11 cellular contexts compared by ENCODE assay signal in the genomic region with DNA sequence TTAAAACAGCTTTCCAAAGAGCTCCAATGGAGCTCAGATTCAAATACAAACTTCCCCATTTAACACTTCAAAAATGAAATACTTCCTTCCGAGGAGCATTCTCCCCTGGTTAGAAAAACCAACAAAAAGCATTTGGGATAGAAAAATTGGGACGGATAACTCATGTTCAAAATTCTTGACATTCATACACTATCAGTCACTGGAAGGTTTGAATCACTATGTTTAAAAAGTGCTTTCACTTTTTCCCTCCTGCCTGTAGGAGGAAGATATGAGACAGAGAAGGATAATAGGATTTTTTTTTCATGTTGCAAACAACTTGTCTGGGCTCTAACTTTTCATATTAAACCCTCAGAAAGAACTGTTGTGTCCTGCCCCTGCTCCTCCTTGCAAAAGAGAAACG.
DNase-seq lines count a peak whose midpoint lies in the region; ATAC-seq and TF ChIP-seq lines count a peak whose summit lies in the region.
"Had no signal": no experiment of that assay in that cellular context is flagged by ENCODE, and none has a peak within 500 bp of the region (broad histone marks: within the 10 kb centered on the region; RNA-seq: fewer than 3 reads in every experiment).

No MANE protein-coding gene starts in this region.

- H3K9me3 Mint-ChIP-seq in osteocyte (ENCODE audit: unreplicated experiment) = peaks cover 4% of the 10 kb centered on the region
- no peaks in the 10 kb centered on the region for H3K9me3 Mint-ChIP-seq in activated naive CD8-positive, alpha-beta T cell treated with anti-CD3 and anti-CD28 coated beads for 36 hours

- H3K4me1 Mint-ChIP-seq in osteocyte (ENCODE audit: unreplicated experiment) = peaks cover 73% of the 10 kb centered on the region
- H3K4me1 Mint-ChIP-seq in activated naive CD8-positive, alpha-beta T cell treated with anti-CD3 and anti-CD28 coated beads for 36 hours = no peaks in the 10 kb centered on the region
- H3K4me1 Mint-ChIP-seq: T-helper 17 cell had no signal

- DNase-seq in BJ (ENCODE audit: low read depth) (peak; percentile 41), RKO (ENCODE audit: low spot score) (peak; percentile 38), osteocyte (ENCODE audit: extremely low spot score, unreplicated experiment) (no peak), MV-4-11 (lab: John Stamatoyannopoulos, UW) (no peak), colonic mucosa (no peak), NCI-H1930 (lab: John Stamatoyannopoulos, UW) (no peak)
- DNase-seq in activated naive CD8-positive, alpha-beta T cell treated with anti-CD3 and anti-CD28 coated beads for 36 hours = no peak
- DNase-seq: mucosa of descending colon, T-helper 17 cell had no signal

- ATAC-seq in esophagus mucosa = peak; percentile 38
- ATAC-seq: mucosa of descending colon, T-helper 17 cell had no signal

- H3K4me3 Mint-ChIP-seq in osteocyte (ENCODE audit: unreplicated experiment) = peak overlapping the region; percentile 64
- H3K4me3 Mint-ChIP-seq in activated naive CD8-positive, alpha-beta T cell treated with anti-CD3 and anti-CD28 coated beads for 36 hours = no peak overlapping the region
- H3K4me3 Mint-ChIP-seq: T-helper 17 cell had no signal

- H3K27me3 Mint-ChIP-seq in osteocyte (ENCODE audit: unreplicated experiment) = no peaks in the 10 kb centered on the region
- no peaks in the 10 kb centered on the region for H3K27me3 Mint-ChIP-seq in activated naive CD8-positive, alpha-beta T cell treated with anti-CD3 and anti-CD28 coated beads for 36 hours
- H3K27me3 Mint-ChIP-seq: T-helper 17 cell had no signal

- H3K27me3 ChIP-seq in BJ (ENCODE audit: control insufficient read depth, insufficient read depth, low read length) = no peaks in the 10 kb centered on the region
- no peaks in the 10 kb centered on the region for H3K27me3 ChIP-seq in colonic mucosa

- H3K9me3 ChIP-seq in colonic mucosa = no peaks in the 10 kb centered on the region
- H3K9me3 ChIP-seq: mucosa of descending colon had no signal

- H3K4me3 ChIP-seq in BJ (ENCODE audit: low read depth, low read length) (no peak overlapping the region), colonic mucosa (no peak overlapping the region)
- H3K4me3 ChIP-seq: mucosa of descending colon had no signal

- intact Hi-C loops in colonic mucosa (cut with DNase I) = no loop called here

- H3K27ac Mint-ChIP-seq in osteocyte (ENCODE audit: unreplicated experiment) = peak overlapping the region; percentile 90
- no peak overlapping the region for H3K27ac Mint-ChIP-seq in activated naive CD8-positive, alpha-beta T cell treated with anti-CD3 and anti-CD28 coated beads for 36 hours
- H3K27ac Mint-ChIP-seq: T-helper 17 cell had no signal

- CTCF ChIA-PET in BJ (lab: Yijun Ruan, JAX) = interaction anchor here (1.5 to 3.7 kb wide), 2 partner anchors 24 to 121 kb away, joined by 4 to 22 read pairs; no protein-coding TSS in a partner anchor

- H3K27ac ChIP-seq in colonic mucosa = no peak overlapping the region
- H3K27ac ChIP-seq: KMS-11 had no signal

- 0 out of 2 replicates have a peak, but pooled peaks have one; percentile 17 for TF ChIP-seq CTCF in BJ (IDR thresholded peaks at IDR 0.05; ENCODE audit: insufficient read depth, low read depth, low read length)
- TF ChIP-seq CTCF in osteocyte (IDR thresholded peaks at IDR 0.05) = peak; percentile 30
- TF ChIP-seq CTCF in colonic mucosa (IDR thresholded peaks at IDR 0.05) = no peak

- H3K9ac ChIP-seq in colonic mucosa (ENCODE audit: low read depth in 2 of 2, low read length in 2 of 2) = no peak overlapping the region
- H3K9ac ChIP-seq: KMS-11 had no signal

- POLR2A ChIA-PET in BJ (lab: Charles Lee) = interaction anchor here (0.8 kb wide), 1 partner anchor 815 kb away, joined by 3 read pairs; no protein-coding TSS in a partner anchor

- no peaks in the 10 kb centered on the region for H3K36me3 Mint-ChIP-seq in osteocyte (ENCODE audit: unreplicated experiment)
- no peaks in the 10 kb centered on the region for H3K36me3 Mint-ChIP-seq in activated naive CD8-positive, alpha-beta T cell treated with anti-CD3 and anti-CD28 coated beads for 36 hours

- no peaks in the 10 kb centered on the region for H3K36me3 ChIP-seq in BJ (ENCODE audit: control insufficient read depth, insufficient read depth, low read length)
- no peaks in the 10 kb centered on the region for H3K36me3 ChIP-seq in colonic mucosa

- no peaks in the 10 kb centered on the region for H3K4me1 ChIP-seq in colonic mucosa

Comparison
In these comparisons a context has a peak if more than half of its experiments do, and no peak if none do; other contexts are left out.
1. DNase-seq: peak in BJ (single experiment) and RKO (single experiment); none in osteocyte (single experiment), MV-4-11 (single experiment), colonic mucosa (single experiment), activated naive CD8-positive, alpha-beta T cell treated with anti-CD3 and anti-CD28 coated beads for 36 hours (single experiment) and NCI-H1930 (0 of 2).